In genomic region chr2:219060821-219061791, GRCh38 we compare ENCODE assay signal across 1 cellular context.
A peak's percentile ranks its signal among the peaks of the same experiment; 100 is the strongest.
TF ChIP-seq lines count a peak whose summit lies in the region.

IHH (minus strand) TSS chr2:219060921; CDS start chr2:219060467, 454 bp downstream.

TF ChIP-seq in HepG2, 621 proteins besides CTCF, POLR2A, EP300 and RAD21 (continued from another document and continues in another):
- no peak for TF ChIP-seq SP5 (CRISPR knock-in tag; IDR thresholded peaks at IDR 0.05; ENCODE audit: borderline replicate concordance, low read depth)
- no peak for TF ChIP-seq ZNF746 (CRISPR knock-in tag; IDR thresholded peaks at IDR 0.05)
- TF ChIP-seq ESRRA (CRISPR knock-in tag; IDR thresholded peaks at IDR 0.05; ENCODE audit: low read depth): no peak
- 0 out of 2 replicates have a peak, but pooled peaks have one; percentile 25 for TF ChIP-seq NRL (CRISPR knock-in tag; IDR thresholded peaks at IDR 0.05; ENCODE audit: borderline replicate concordance)
- TF ChIP-seq EED (CRISPR knock-in tag; IDR thresholded peaks at IDR 0.05): peak; percentile 73; the same call in 1 of the 2 replicates
- no peak for TF ChIP-seq PRMT3 (CRISPR knock-in tag; IDR thresholded peaks at IDR 0.05; ENCODE audit: borderline replicate concordance, low read depth)
- TF ChIP-seq ZNF33A (CRISPR knock-in tag; IDR thresholded peaks at IDR 0.05; ENCODE audit: borderline replicate concordance): no peak
- 0 out of 2 replicates have a peak, but pooled peaks have one; percentile 35 for TF ChIP-seq PHF20 (CRISPR knock-in tag; IDR thresholded peaks at IDR 0.05)
- TF ChIP-seq TAF1 (CRISPR knock-in tag; IDR thresholded peaks at IDR 0.05): no peak
- no peak for TF ChIP-seq ZMYM3 (CRISPR knock-in tag; IDR thresholded peaks at IDR 0.05)
- TF ChIP-seq POLR2G (IDR thresholded peaks at IDR 0.05; ENCODE audit: low read depth, low read length): 0 out of 2 replicates have a peak, but pooled peaks have one; percentile 39
- no peak for TF ChIP-seq ZFP90 (CRISPR knock-in tag; IDR thresholded peaks at IDR 0.05; ENCODE audit: borderline replicate concordance)
- peak; percentile 65; the same call in 1 of the 2 replicates for TF ChIP-seq UBTF (CRISPR knock-in tag; IDR thresholded peaks at IDR 0.05)
- no peak for TF ChIP-seq STAT6 (CRISPR knock-in tag; IDR thresholded peaks at IDR 0.05; ENCODE audit: borderline replicate concordance)
- 0 out of 2 replicates have a peak, but pooled peaks have one; percentile 21 for TF ChIP-seq PATZ1 (CRISPR knock-in tag; IDR thresholded peaks at IDR 0.05)
- no peak for TF ChIP-seq HBP1 (CRISPR knock-in tag; IDR thresholded peaks at IDR 0.05; ENCODE audit: low read depth)
- no peak for TF ChIP-seq HMG20B (CRISPR knock-in tag; conservative IDR thresholded peaks at IDR 0.05)
- TF ChIP-seq HOMEZ (CRISPR knock-in tag; IDR thresholded peaks at IDR 0.05; ENCODE audit: low read depth): no peak
- peak; percentile 99 for TF ChIP-seq EZH2 (conservative IDR thresholded peaks at IDR 0.05; ENCODE audit: low read depth, low read length)
- no peak for TF ChIP-seq HNRNPUL1 (IDR thresholded peaks at IDR 0.05; ENCODE audit: low read depth, low read length)
- TF ChIP-seq BATF2 (CRISPR knock-in tag; IDR thresholded peaks at IDR 0.05): no peak
- TF ChIP-seq ZNF282 (IDR thresholded peaks at IDR 0.05; ENCODE audit: partially characterized antibody): no peak
- TF ChIP-seq ZNF232 (CRISPR knock-in tag; IDR thresholded peaks at IDR 0.05; ENCODE audit: borderline replicate concordance): no peak
- no peak for TF ChIP-seq ELF1 (CRISPR knock-in tag; IDR thresholded peaks at IDR 0.05)
- no peak for TF ChIP-seq RAD51 (IDR thresholded peaks at IDR 0.05; ENCODE audit: borderline replicate concordance)
- no peak for TF ChIP-seq ZNF383 (CRISPR knock-in tag; IDR thresholded peaks at IDR 0.05; ENCODE audit: borderline replicate concordance)
- no peak for TF ChIP-seq ZNF263 (CRISPR knock-in tag; IDR thresholded peaks at IDR 0.05)
- TF ChIP-seq ZBTB46 (CRISPR knock-in tag; IDR thresholded peaks at IDR 0.05; ENCODE audit: borderline replicate concordance): no peak
- no peak for TF ChIP-seq ZSCAN25 (CRISPR knock-in tag; IDR thresholded peaks at IDR 0.05)
- TF ChIP-seq RFX5 (IDR thresholded peaks at IDR 0.05; ENCODE audit: low read depth, low read length): no peak
- no peak for TF ChIP-seq ZNF556 (CRISPR knock-in tag; IDR thresholded peaks at IDR 0.05; ENCODE audit: borderline replicate concordance)
- no peak for TF ChIP-seq RXRA (CRISPR knock-in tag; IDR thresholded peaks at IDR 0.05)
- peak; percentile 58; the same call in 1 of the 2 replicates for TF ChIP-seq RBFOX2 (IDR thresholded peaks at IDR 0.05; ENCODE audit: low read depth, low read length)
- no peak for TF ChIP-seq SOX13 (IDR thresholded peaks at IDR 0.05)
- peak in 1 of 2 experiments; percentile 42; a peak in 1 of 4 replicates for TF ChIP-seq SOX13 (CRISPR knock-in tag; conservative IDR thresholded peaks at IDR 0.05 in 1 of 2, IDR thresholded peaks at IDR 0.05 in 1 of 2)
- no peak for TF ChIP-seq ZBTB14 (CRISPR knock-in tag; IDR thresholded peaks at IDR 0.05)
- TF ChIP-seq ZNF576 (CRISPR knock-in tag; IDR thresholded peaks at IDR 0.05): no peak
- TF ChIP-seq ZNF883 (CRISPR knock-in tag; IDR thresholded peaks at IDR 0.05; ENCODE audit: not compliant biosample characterization): no peak
- TF ChIP-seq GLI4 (CRISPR knock-in tag; IDR thresholded peaks at IDR 0.05; ENCODE audit: borderline replicate concordance): no peak
- no peak for TF ChIP-seq ZNF30 (CRISPR knock-in tag; IDR thresholded peaks at IDR 0.05)
- no peak for TF ChIP-seq ZNF816 (CRISPR knock-in tag; IDR thresholded peaks at IDR 0.05; ENCODE audit: borderline replicate concordance)
- no peak for TF ChIP-seq CEBPG (CRISPR knock-in tag; IDR thresholded peaks at IDR 0.05)
- TF ChIP-seq ZNF281 (CRISPR knock-in tag; IDR thresholded peaks at IDR 0.05; ENCODE audit: borderline replicate concordance): no peak
- peak; percentile 28; the same call in 1 of the 2 replicates for TF ChIP-seq SALL2 (CRISPR knock-in tag; IDR thresholded peaks at IDR 0.05)
- TF ChIP-seq BORCS8-MEF2B (CRISPR knock-in tag; IDR thresholded peaks at IDR 0.05): 0 out of 2 replicates have a peak, but pooled peaks have one; percentile 30
- TF ChIP-seq MNT (IDR thresholded peaks at IDR 0.05): no peak
